In the genomic region with DNA sequence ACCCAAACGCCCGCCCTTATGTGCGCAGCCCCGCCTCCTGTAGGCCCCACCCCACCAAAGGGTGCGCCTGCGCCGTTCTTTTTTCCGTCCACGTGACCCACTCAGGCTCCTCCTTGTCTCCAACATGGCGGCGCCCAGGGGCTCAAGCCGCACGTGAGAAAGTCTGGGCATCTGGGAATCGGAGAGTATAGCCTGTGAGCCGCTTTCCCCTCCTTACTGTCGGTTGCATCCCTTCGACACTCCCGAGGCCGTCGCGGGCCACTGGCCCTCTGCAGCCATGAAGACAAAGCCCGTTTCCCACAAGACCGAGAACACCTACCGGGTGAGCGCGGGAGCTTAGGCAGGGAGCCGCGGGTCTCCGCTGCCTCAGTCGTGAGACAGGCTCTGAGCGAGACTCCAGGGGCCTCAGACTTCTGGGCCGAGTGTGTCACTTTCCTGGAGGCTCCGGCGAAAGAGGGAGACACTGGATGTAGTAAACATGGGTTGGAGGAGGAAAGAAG, we compare ENCODE assay signal across 8 cellular contexts. TPM values are rescaled to one million over a fixed set of nuclear protein-coding genes. Genes with fewer than 3 reads are reported as not detected.
A peak's percentile ranks its signal among the peaks of the same experiment; 100 is the strongest.
DNase-seq lines count a peak whose midpoint lies in the region; ATAC-seq, FAIRE-seq and TF ChIP-seq lines count a peak whose summit lies in the region.

A gene (plus strand): TSS at position 100 of the 500 bp plus-strand sequence. CDS start 178 bp downstream, at position 278.

- H3K9me3 ChIP-seq in SU-DHL-6 (ENCODE audit: insufficient read depth, low read length) (no peaks in the 10 kb centered on the region), pancreas (no peaks in the 10 kb centered on the region), thyroid gland (no peaks in the 10 kb centered on the region)

- peak within 1 kb of the TSS; percentile 81 for H3K9ac ChIP-seq in SU-DHL-6 (ENCODE audit: low read length)

- peak; percentile 54 for FAIRE-seq in pancreas (lab: Jason Lieb, UNC)

- peaks cover 19% of the 10 kb centered on the region for H3K4me1 Mint-ChIP-seq in activated naive CD8-positive, alpha-beta T cell treated with anti-CD3 and anti-CD28 coated beads for 36 hours

- H3F3A ChIP-seq in SU-DHL-6 (ENCODE audit: insufficient read depth), result no peaks in the 10 kb centered on the region

- no peaks in the 10 kb centered on the region for H3K9me2 ChIP-seq in SU-DHL-6 (replicated peaks; ENCODE audit: insufficient read depth, low read length)

- no peaks in the 10 kb centered on the region for H3K27me3 ChIP-seq in SU-DHL-6 (ENCODE audit: low read length)
- no peaks in the 10 kb centered on the region for H3K27me3 ChIP-seq in pancreas
- no peaks in the 10 kb centered on the region for H3K27me3 ChIP-seq in thyroid gland

- H3K27ac ChIP-seq in SU-DHL-6 (ENCODE audit: low read depth, low read length) (0 out of 2 replicates have a peak within 1 kb of the TSS, but pooled peaks have one; percentile 40), pancreas (no peak within 1 kb of the TSS), thyroid gland (peak within 1 kb of the TSS in 1 of 3 donors; percentile 5)

- peak in 1 of 2 donors; percentile 58 for TF ChIP-seq POLR2A in thyroid gland (IDR thresholded peaks at IDR 0.05)

- peak within 1 kb of the TSS; percentile 93 for H3K4me3 Mint-ChIP-seq in activated naive CD8-positive, alpha-beta T cell treated with anti-CD3 and anti-CD28 coated beads for 36 hours

- H3K79me2 ChIP-seq in SU-DHL-6 (ENCODE audit: insufficient read depth, low read length), result peaks cover 21% of the 10 kb centered on the region

- no peaks in the 10 kb centered on the region for H4K20me1 ChIP-seq in SU-DHL-6 (ENCODE audit: low read depth, low read length)

- WGBS in pancreas, 2 donors, result 0% methylated on average over 34 of the region's 34 CpGs
- WGBS in thyroid gland, 2 donors, result 0 to 1% methylated on average over 34 of the region's 34 CpGs

- H3K36me3 ChIP-seq in SU-DHL-6 (ENCODE audit: low read length) (peaks cover 5% of the 10 kb centered on the region; the same call in 1 of the 2 replicates), pancreas (no peaks in the 10 kb centered on the region), thyroid gland (no peaks in the 10 kb centered on the region)

- H3K4me1 ChIP-seq in pancreas, result peaks cover 0 to 9% (median 0%) of the 10 kb centered on the region in 3 donors
- peaks cover 0 to 3% of the 10 kb centered on the region in 2 donors for H3K4me1 ChIP-seq in thyroid gland

- no peaks in the 10 kb centered on the region for H3K9me3 Mint-ChIP-seq in activated naive CD8-positive, alpha-beta T cell treated with anti-CD3 and anti-CD28 coated beads for 36 hours

- peak within 1 kb of the TSS; percentile 87 for H3K27ac Mint-ChIP-seq in activated naive CD8-positive, alpha-beta T cell treated with anti-CD3 and anti-CD28 coated beads for 36 hours

- intact Hi-C loops in Right ventricle myocardium inferior (cut with DNase I), result no loop called here
- intact Hi-C loops in pancreas (cut with DNase I), result no loop called here
- intact Hi-C loops in thyroid gland (cut with DNase I), result no loop called here

- peaks cover 21% of the 10 kb centered on the region for H3K36me3 Mint-ChIP-seq in activated naive CD8-positive, alpha-beta T cell treated with anti-CD3 and anti-CD28 coated beads for 36 hours

- H3K27me3 Mint-ChIP-seq in activated naive CD8-positive, alpha-beta T cell treated with anti-CD3 and anti-CD28 coated beads for 36 hours, result peaks cover 8% of the 10 kb centered on the region

- H3K4me3 ChIP-seq in GM12875 (ENCODE audit: low read depth, low read length) (peak within 1 kb of the TSS; percentile 81), SU-DHL-6 (ENCODE audit: insufficient read depth, low read length, poor library complexity, severe bottlenecking) (peak within 1 kb of the TSS; percentile 95), pancreas (peak within 1 kb of the TSS; percentile 89 to 99 (median 96)), thyroid gland (replicated peaks in 1 of 3) (peak within 1 kb of the TSS; percentile 12 to 94 (median 80))

- DNase-seq in NCI-H1105 treated with DMSO at 0.1 percent for 48 hours (lab: John Stamatoyannopoulos, UW) (peak; percentile 90), Right ventricle myocardium inferior (ENCODE audit: missing footprints) (peak; percentile 95), pancreas (peak; percentile 87 to 98 (median 93)), thyroid gland (peak; percentile 89 to 93)
- peak; percentile 90 for DNase-seq in activated naive CD8-positive, alpha-beta T cell treated with anti-CD3 and anti-CD28 coated beads for 36 hours

- H3K4me2 ChIP-seq in SU-DHL-6 (ENCODE audit: low read depth, low read length, poor library complexity, severe bottlenecking), result peak within 1 kb of the TSS; percentile 94

- peak within 1 kb of the TSS; percentile 90 for H2AFZ ChIP-seq in SU-DHL-6 (ENCODE audit: low read depth, low read length, severe bottlenecking)

- no peak for TF ChIP-seq CTCF in GM12875 (IDR thresholded peaks at IDR 0.05; ENCODE audit: borderline replicate concordance, insufficient read depth, low read depth, low read length)
- no peak for TF ChIP-seq CTCF in SU-DHL-6 (IDR thresholded peaks at IDR 0.05; ENCODE audit: insufficient read depth, low read length, poor library complexity, severe bottlenecking)
- no peak for TF ChIP-seq CTCF in pancreas (IDR thresholded peaks at IDR 0.05)
- peak in 1 of 6 experiments; percentile 10 for TF ChIP-seq CTCF in thyroid gland (IDR thresholded peaks at IDR 0.05)

- ATAC-seq in HG02678 (IDR thresholded peaks at IDR 0.05; ENCODE audit: unreplicated experiment) (peak; percentile 99), Right ventricle myocardium inferior (peak; percentile 99), pancreas (peak; percentile 100)

RNA-seq across cellular contexts. Expression of the gene that starts here (rescaled TPM):
- 10 to 100 TPM; 50.7 to 51.0 TPM for total RNA-seq in activated naive CD8-positive, alpha-beta T cell treated with anti-CD3 and anti-CD28 coated beads for 36 hours
- total RNA-seq in Right ventricle myocardium inferior, result 5.7 TPM
- 1 to 10 TPM; 4.2 to 8.1 (median 7.4) TPM for total RNA-seq in pancreas
- polyA plus RNA-seq in pancreas, result 1 to 10 TPM; 1.3 to 2.0 TPM
- 10 to 100 TPM in 3 of 4 donors, 1 to 10 TPM in 1; 9.7 to 17.6 (median 11.2) TPM for total RNA-seq in thyroid gland
